In the genomic region with DNA sequence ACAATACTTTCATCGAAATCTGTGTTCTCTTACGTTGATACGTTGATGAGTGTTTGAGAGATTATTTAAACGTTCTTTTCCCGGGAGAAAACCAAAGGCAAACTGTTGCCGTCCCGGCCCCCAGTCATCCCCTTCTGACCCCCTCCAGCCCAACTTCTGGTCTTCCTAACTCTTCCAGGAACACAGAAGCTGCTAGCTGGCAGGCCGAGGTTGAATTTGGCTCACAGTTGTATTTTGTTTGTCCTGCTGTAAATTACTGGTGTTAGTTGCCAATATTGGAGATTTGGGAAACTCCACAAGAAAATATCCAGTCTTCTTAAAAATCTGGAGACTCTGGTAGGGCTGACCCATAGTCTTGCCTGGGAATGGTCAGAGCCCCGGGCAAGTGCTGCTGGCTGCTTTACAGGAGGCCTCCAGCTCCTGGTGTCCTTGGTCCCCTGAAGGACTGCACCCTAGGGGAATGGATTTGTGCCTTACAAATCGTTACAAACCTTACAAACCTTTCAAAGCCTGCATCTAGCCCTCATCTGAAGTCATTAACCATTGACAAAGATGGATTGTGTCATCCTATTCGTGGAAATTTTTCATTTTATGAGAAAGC, we compare ENCODE assay signal across 9 cellular contexts.
DNase-seq lines count a peak whose midpoint lies in the region; ATAC-seq, FAIRE-seq and TF ChIP-seq lines count a peak whose summit lies in the region.
"Had no signal": no experiment of that assay in that cellular context is flagged by ENCODE, and none has a peak within 500 bp of the region (broad histone marks: within the 10 kb centered on the region; RNA-seq: fewer than 3 reads in every experiment).

No MANE protein-coding gene starts in this region.

- no peak for TF ChIP-seq EP300 in SK-N-SH (IDR thresholded peaks at IDR 0.05; ENCODE audit: borderline replicate concordance in 1 of 2, low read depth in 1 of 2, low read length in 1 of 2)

- CTCF ChIA-PET in SK-N-SH (lab: Yijun Ruan, JAX) = interaction anchor here (0.5 to 2.2 kb wide), 132 partner anchors 8 to 1331 kb away, joined by 3 to 191 read pairs (median 5); a partner anchor contains a TSS

- no peak overlapping the region for H3K4me3 Mint-ChIP-seq in stimulated activated memory B cell treated with anti-CD40 and anti-IgM and Interleukin-4, amounts not matched to agents 10 μg/mL and 1 μg/mL and 100 μg/mL, for 72 hours

- H3K27ac Mint-ChIP-seq in stimulated activated memory B cell treated with anti-CD40 and anti-IgM and Interleukin-4, amounts not matched to agents 10 μg/mL and 1 μg/mL and 100 μg/mL, for 72 hours = no peak overlapping the region

- H3K4me2 ChIP-seq in SK-N-SH = no peak overlapping the region

- no peaks in the 10 kb centered on the region for H3K27me3 ChIP-seq in SK-N-SH (ENCODE audit: insufficient read depth)
- no peaks in the 10 kb centered on the region for H3K27me3 ChIP-seq in iPS-15b (ENCODE audit: control insufficient read depth, insufficient read depth, low read length)
- H3K27me3 ChIP-seq in rectal smooth muscle tissue (ENCODE audit: control insufficient read depth, insufficient read depth, low read length) = no peaks in the 10 kb centered on the region

- peaks cover 8% of the 10 kb centered on the region for H3K27me3 Mint-ChIP-seq in stimulated activated memory B cell treated with anti-CD40 and anti-IgM and Interleukin-4, amounts not matched to agents 10 μg/mL and 1 μg/mL and 100 μg/mL, for 72 hours

- POLR2A ChIA-PET in SK-N-SH (lab: Yijun Ruan, JAX) = no interaction called here

- no peaks in the 10 kb centered on the region for H3K36me3 ChIP-seq in SK-N-SH (replicated peaks in 1 of 2; ENCODE audit: control insufficient read depth in 1 of 2, insufficient read depth in 2 of 2, low read length in 1 of 2)
- H3K36me3 ChIP-seq in iPS-15b (ENCODE audit: control insufficient read depth, insufficient read depth, low read length) = no peaks in the 10 kb centered on the region
- no peaks in the 10 kb centered on the region for H3K36me3 ChIP-seq in rectal smooth muscle tissue (ENCODE audit: control insufficient read depth, insufficient read depth, low read length)
- H3K36me3 ChIP-seq: thoracic aorta had no signal

- ATAC-seq in GM19351 (IDR thresholded peaks at IDR 0.05; ENCODE audit: unreplicated experiment) (peak; percentile 10), HG03565 (IDR thresholded peaks at IDR 0.05; ENCODE audit: unreplicated experiment) (no peak)
- ATAC-seq in stimulated activated memory B cell treated with anti-CD40 and anti-IgM and Interleukin-4, amounts not matched to agents 10 μg/mL and 1 μg/mL and 100 μg/mL, for 72 hours = no peak

- H3K9me3 ChIP-seq in SK-N-SH = no peaks in the 10 kb centered on the region
- H3K9me3 ChIP-seq in iPS-15b (ENCODE audit: control insufficient read depth, insufficient read depth, low read length) = no peaks in the 10 kb centered on the region
- H3K9me3 ChIP-seq: thoracic aorta had no signal

- no peaks in the 10 kb centered on the region for H3K79me2 ChIP-seq in SK-N-SH (ENCODE audit: insufficient read depth)

- TF ChIP-seq RAD21 in SK-N-SH (IDR thresholded peaks at IDR 0.05; ENCODE audit: low read length) = no peak

- no peaks in the 10 kb centered on the region for H4K20me1 ChIP-seq in SK-N-SH (ENCODE audit: insufficient read depth)

- no peak for FAIRE-seq in GM12892 (lab: Jason Lieb, UNC)

- H3K4me3 ChIP-seq in SK-N-SH (ENCODE audit: low read depth in 2 of 2, low read length in 1 of 2) (no peak overlapping the region), iPS-15b (ENCODE audit: low read depth, low read length) (no peak overlapping the region), rectal smooth muscle tissue (ENCODE audit: low read length) (no peak overlapping the region)

- no peak for TF ChIP-seq CTCF in SK-N-SH (IDR thresholded peaks at IDR 0.05)

- no peak overlapping the region for H3K9ac ChIP-seq in SK-N-SH
- peak overlapping the region; percentile 26 for H3K9ac ChIP-seq in iPS-15b (ENCODE audit: low read depth, low read length)
- H3K9ac ChIP-seq in rectal smooth muscle tissue (ENCODE audit: low read length) = no peak overlapping the region

- H3F3A ChIP-seq in SK-N-SH (replicated peaks; ENCODE audit: insufficient read depth) = no peaks in the 10 kb centered on the region

- H3K4me1 Mint-ChIP-seq in stimulated activated memory B cell treated with anti-CD40 and anti-IgM and Interleukin-4, amounts not matched to agents 10 μg/mL and 1 μg/mL and 100 μg/mL, for 72 hours = no peaks in the 10 kb centered on the region

- TF ChIP-seq POLR2A in GM12892 (IDR thresholded peaks at IDR 0.05; ENCODE audit: low read depth, low read length) = no peak

- DNase-seq in SK-N-SH (no peak), GM12892 (ENCODE audit: insufficient read length) (no peak), T-helper 1 cell (no peak)

- H3K36me3 Mint-ChIP-seq in stimulated activated memory B cell treated with anti-CD40 and anti-IgM and Interleukin-4, amounts not matched to agents 10 μg/mL and 1 μg/mL and 100 μg/mL, for 72 hours = no peaks in the 10 kb centered on the region

- H3K9me3 Mint-ChIP-seq in stimulated activated memory B cell treated with anti-CD40 and anti-IgM and Interleukin-4, amounts not matched to agents 10 μg/mL and 1 μg/mL and 100 μg/mL, for 72 hours = no peaks in the 10 kb centered on the region

- H3K4me1 ChIP-seq in SK-N-SH (ENCODE audit: control insufficient read depth in 1 of 2, insufficient read depth in 2 of 2, low read depth in 1 of 2, low read length in 1 of 2) (peaks cover 0 to 4% of the 10 kb centered on the region in 2 experiments; a peak in 1 of 4 replicates), iPS-15b (ENCODE audit: control insufficient read depth, insufficient read depth, low read length) (peaks cover 8% of the 10 kb centered on the region), rectal smooth muscle tissue (ENCODE audit: control insufficient read depth, insufficient read depth, low read length) (peaks cover 12% of the 10 kb centered on the region)

- peak overlapping the region in 1 of 2 experiments; percentile 17; a peak in 1 of 4 replicates for H3K27ac ChIP-seq in SK-N-SH (ENCODE audit: low read depth in 2 of 2, low read length in 1 of 2)
- H3K27ac ChIP-seq in rectal smooth muscle tissue (ENCODE audit: low read depth, low read length) = peak overlapping the region; percentile 75

- H2AFZ ChIP-seq in SK-N-SH (ENCODE audit: low read depth) = 0 out of 2 replicates have a peak overlapping the region, but pooled peaks have one; percentile 23

- WGBS in SK-N-SH (ENCODE audit: low lambda C conversion rate) = 64% methylated on average over 11 of the region's 11 CpGs

- no peaks in the 10 kb centered on the region for H3K9me2 ChIP-seq in SK-N-SH

TF ChIP-seq in SK-N-SH, 30 proteins besides CTCF, POLR2A, EP300 and RAD21 (continues in another document):
- no peak for TF ChIP-seq MEF2A (IDR thresholded peaks at IDR 0.05; ENCODE audit: borderline replicate concordance, low read depth)
- TF ChIP-seq GABPA (IDR thresholded peaks at IDR 0.05; ENCODE audit: low read depth) = no peak
- no peak for TF ChIP-seq POLR2AphosphoS5 (IDR thresholded peaks at IDR 0.05; ENCODE audit: low read depth, low read length)
- TF ChIP-seq YY1 (IDR thresholded peaks at IDR 0.05; ENCODE audit: low read depth) = no peak
- no peak for TF ChIP-seq RCOR1 (IDR thresholded peaks at IDR 0.05; ENCODE audit: low read length)
- no peak for TF ChIP-seq NFIC (IDR thresholded peaks at IDR 0.05; ENCODE audit: borderline replicate concordance)
- TF ChIP-seq, protein P1, sequence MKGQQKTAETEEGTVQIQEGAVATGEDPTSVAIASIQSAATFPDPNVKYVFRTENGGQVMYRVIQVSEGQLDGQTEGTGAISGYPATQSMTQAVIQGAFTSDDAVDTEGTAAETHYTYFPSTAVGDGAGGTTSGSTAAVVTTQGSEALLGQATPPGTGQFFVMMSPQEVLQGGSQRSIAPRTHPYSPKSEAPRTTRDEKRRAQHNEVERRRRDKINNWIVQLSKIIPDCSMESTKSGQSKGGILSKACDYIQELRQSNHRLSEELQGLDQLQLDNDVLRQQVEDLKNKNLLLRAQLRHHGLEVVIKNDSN (IDR thresholded peaks at IDR 0.05; ENCODE audit: borderline replicate concordance, low read depth) = no peak
- TF ChIP-seq, protein P2, sequence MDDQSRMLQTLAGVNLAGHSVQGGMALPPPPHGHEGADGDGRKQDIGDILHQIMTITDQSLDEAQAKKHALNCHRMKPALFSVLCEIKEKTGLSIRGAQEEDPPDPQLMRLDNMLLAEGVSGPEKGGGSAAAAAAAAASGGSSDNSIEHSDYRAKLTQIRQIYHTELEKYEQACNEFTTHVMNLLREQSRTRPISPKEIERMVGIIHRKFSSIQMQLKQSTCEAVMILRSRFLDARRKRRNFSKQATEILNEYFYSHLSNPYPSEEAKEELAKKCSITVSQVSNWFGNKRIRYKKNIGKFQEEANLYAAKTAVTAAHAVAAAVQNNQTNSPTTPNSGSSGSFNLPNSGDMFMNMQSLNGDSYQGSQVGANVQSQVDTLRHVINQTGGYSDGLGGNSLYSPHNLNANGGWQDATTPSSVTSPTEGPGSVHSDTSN (IDR thresholded peaks at IDR 0.05) = no peak
- no peak for TF ChIP-seq MXI1 (IDR thresholded peaks at IDR 0.05; ENCODE audit: low read depth, low read length)
- TF ChIP-seq GATA2 (CRISPR knock-in tag; IDR thresholded peaks at IDR 0.05) = no peak
- TF ChIP-seq NRF1 (IDR thresholded peaks at IDR 0.05; ENCODE audit: low read depth, low read length) = no peak
- TF ChIP-seq RXRA (IDR thresholded peaks at IDR 0.05; ENCODE audit: borderline replicate concordance, low read depth) = no peak
- TF ChIP-seq TEAD4 (IDR thresholded peaks at IDR 0.05; ENCODE audit: borderline replicate concordance, insufficient read depth) = no peak
- TF ChIP-seq FOXJ3 (CRISPR knock-in tag; IDR thresholded peaks at IDR 0.05) = no peak
- TF ChIP-seq, protein P3, sequence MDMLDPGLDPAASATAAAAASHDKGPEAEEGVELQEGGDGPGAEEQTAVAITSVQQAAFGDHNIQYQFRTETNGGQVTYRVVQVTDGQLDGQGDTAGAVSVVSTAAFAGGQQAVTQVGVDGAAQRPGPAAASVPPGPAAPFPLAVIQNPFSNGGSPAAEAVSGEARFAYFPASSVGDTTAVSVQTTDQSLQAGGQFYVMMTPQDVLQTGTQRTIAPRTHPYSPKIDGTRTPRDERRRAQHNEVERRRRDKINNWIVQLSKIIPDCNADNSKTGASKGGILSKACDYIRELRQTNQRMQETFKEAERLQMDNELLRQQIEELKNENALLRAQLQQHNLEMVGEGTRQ (IDR thresholded peaks at IDR 0.05; ENCODE audit: borderline replicate concordance, low read depth, low read length) = no peak
- TF ChIP-seq EZH2phosphoT487 (IDR thresholded peaks at IDR 0.05; ENCODE audit: borderline replicate concordance, low read depth) = no peak
- no peak for TF ChIP-seq SIN3A (IDR thresholded peaks at IDR 0.05; ENCODE audit: borderline replicate concordance, low read depth, low read length)
- no peak for TF ChIP-seq FOXM1 (IDR thresholded peaks at IDR 0.05; ENCODE audit: low read depth)
